In genomic region chr13:97225533-97225932, GRCh38 we compare ENCODE assay signal across 1 cellular context.
TF ChIP-seq lines count a peak whose summit lies in the region.

No MANE protein-coding gene starts in this region.

TF ChIP-seq in GM12878, 131 proteins besides CTCF, POLR2A, EP300 and RAD21 (continued from another document):
- no peak for TF ChIP-seq REST (IDR thresholded peaks at IDR 0.05; ENCODE audit: low read depth, low read length)
- TF ChIP-seq CREM (IDR thresholded peaks at IDR 0.05; ENCODE audit: low read depth) = no peak
- no peak for TF ChIP-seq MYB (IDR thresholded peaks at IDR 0.05; ENCODE audit: borderline replicate concordance, low read depth, low read length)
- TF ChIP-seq SREBF2 (IDR thresholded peaks at IDR 0.05; ENCODE audit: low read length) = no peak
- TF ChIP-seq TCF7 (IDR thresholded peaks at IDR 0.05; ENCODE audit: borderline replicate concordance) = no peak
- TF ChIP-seq ZNF217 (IDR thresholded peaks at IDR 0.05) = no peak
- TF ChIP-seq HDGF (IDR thresholded peaks at IDR 0.05) = no peak
- TF ChIP-seq FOXK2 (IDR thresholded peaks at IDR 0.05) = no peak
- TF ChIP-seq SRF (IDR thresholded peaks at IDR 0.05; ENCODE audit: low read depth in 2 of 2, low read length in 2 of 2) = no peak
- no peak for TF ChIP-seq ZBTB40 (IDR thresholded peaks at IDR 0.05; ENCODE audit: borderline replicate concordance)
- no peak for TF ChIP-seq IKZF2 (IDR thresholded peaks at IDR 0.05)
- no peak for TF ChIP-seq E2F8 (IDR thresholded peaks at IDR 0.05; ENCODE audit: low read depth, partially characterized antibody)
TF ChIP-seq in GM12878: peak in this region for 0.
